Comparison of ENCODE assay signal across 1 cellular context in the genomic region with DNA sequence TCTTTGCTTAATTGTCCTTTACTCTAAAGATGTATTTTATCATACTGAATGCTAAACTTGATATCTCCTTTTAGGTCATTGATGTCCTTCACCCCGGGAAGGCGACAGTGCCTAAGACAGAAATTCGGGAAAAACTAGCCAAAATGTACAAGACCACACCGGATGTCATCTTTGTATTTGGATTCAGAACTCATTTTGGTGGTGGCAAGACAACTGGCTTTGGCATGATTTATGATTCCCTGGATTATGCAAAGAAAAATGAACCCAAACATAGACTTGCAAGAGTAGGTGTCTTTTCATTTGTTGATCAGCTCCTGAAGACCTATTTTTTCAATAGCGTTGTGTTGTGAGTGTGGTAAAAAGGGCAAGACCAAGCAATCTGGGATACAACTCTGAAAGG.
TF ChIP-seq lines count a peak whose summit lies in the region.

No MANE protein-coding gene starts in this region.

TF ChIP-seq in K562, 482 proteins besides CTCF, POLR2A, EP300 and RAD21 (continues in another document):
- peak; percentile 27 for TF ChIP-seq SMAD1 (IDR thresholded peaks at IDR 0.05; ENCODE audit: low read depth, low read length, partially characterized antibody)
- no peak for TF ChIP-seq STAG1 (CRISPR knock-in tag; IDR thresholded peaks at IDR 0.05; ENCODE audit: borderline replicate concordance)
- no peak for TF ChIP-seq CCNT2 (IDR thresholded peaks at IDR 0.05; ENCODE audit: borderline replicate concordance, extremely low read depth, insufficient read length, low read depth, low read length)
- TF ChIP-seq TRIM24 (IDR thresholded peaks at IDR 0.05) = no peak
- TF ChIP-seq, protein P1, sequence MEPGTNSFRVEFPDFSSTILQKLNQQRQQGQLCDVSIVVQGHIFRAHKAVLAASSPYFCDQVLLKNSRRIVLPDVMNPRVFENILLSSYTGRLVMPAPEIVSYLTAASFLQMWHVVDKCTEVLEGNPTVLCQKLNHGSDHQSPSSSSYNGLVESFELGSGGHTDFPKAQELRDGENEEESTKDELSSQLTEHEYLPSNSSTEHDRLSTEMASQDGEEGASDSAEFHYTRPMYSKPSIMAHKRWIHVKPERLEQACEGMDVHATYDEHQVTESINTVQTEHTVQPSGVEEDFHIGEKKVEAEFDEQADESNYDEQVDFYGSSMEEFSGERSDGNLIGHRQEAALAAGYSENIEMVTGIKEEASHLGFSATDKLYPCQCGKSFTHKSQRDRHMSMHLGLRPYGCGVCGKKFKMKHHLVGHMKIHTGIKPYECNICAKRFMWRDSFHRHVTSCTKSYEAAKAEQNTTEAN (CRISPR knock-in tag; IDR thresholded peaks at IDR 0.05) = 0 out of 2 replicates have a peak, but pooled peaks have one; percentile 46
- TF ChIP-seq ZNF232 (CRISPR knock-in tag; IDR thresholded peaks at IDR 0.05) = no peak
- no peak for TF ChIP-seq ZNF121 (CRISPR knock-in tag; conservative IDR thresholded peaks at IDR 0.05)
- no peak for TF ChIP-seq EZH2 (IDR thresholded peaks at IDR 0.05; ENCODE audit: borderline replicate concordance, low read depth, low read length)
- TF ChIP-seq TAF1 (IDR thresholded peaks at IDR 0.05; ENCODE audit: control insufficient read depth, extremely low read depth, insufficient read depth, low read length, severe bottlenecking) = no peak
- TF ChIP-seq ZNF174 (CRISPR knock-in tag; IDR thresholded peaks at IDR 0.05) = no peak
- no peak for TF ChIP-seq SLC30A9 (CRISPR knock-in tag; IDR thresholded peaks at IDR 0.05)
- no peak for TF ChIP-seq NR3C1 (CRISPR knock-in tag; IDR thresholded peaks at IDR 0.05)
- TF ChIP-seq ZNF436 (CRISPR knock-in tag; IDR thresholded peaks at IDR 0.05) = no peak
- TF ChIP-seq ZKSCAN3 (CRISPR knock-in tag; IDR thresholded peaks at IDR 0.05) = no peak
- TF ChIP-seq PHTF2 (CRISPR knock-in tag; IDR thresholded peaks at IDR 0.05) = no peak
- TF ChIP-seq, protein P2, sequence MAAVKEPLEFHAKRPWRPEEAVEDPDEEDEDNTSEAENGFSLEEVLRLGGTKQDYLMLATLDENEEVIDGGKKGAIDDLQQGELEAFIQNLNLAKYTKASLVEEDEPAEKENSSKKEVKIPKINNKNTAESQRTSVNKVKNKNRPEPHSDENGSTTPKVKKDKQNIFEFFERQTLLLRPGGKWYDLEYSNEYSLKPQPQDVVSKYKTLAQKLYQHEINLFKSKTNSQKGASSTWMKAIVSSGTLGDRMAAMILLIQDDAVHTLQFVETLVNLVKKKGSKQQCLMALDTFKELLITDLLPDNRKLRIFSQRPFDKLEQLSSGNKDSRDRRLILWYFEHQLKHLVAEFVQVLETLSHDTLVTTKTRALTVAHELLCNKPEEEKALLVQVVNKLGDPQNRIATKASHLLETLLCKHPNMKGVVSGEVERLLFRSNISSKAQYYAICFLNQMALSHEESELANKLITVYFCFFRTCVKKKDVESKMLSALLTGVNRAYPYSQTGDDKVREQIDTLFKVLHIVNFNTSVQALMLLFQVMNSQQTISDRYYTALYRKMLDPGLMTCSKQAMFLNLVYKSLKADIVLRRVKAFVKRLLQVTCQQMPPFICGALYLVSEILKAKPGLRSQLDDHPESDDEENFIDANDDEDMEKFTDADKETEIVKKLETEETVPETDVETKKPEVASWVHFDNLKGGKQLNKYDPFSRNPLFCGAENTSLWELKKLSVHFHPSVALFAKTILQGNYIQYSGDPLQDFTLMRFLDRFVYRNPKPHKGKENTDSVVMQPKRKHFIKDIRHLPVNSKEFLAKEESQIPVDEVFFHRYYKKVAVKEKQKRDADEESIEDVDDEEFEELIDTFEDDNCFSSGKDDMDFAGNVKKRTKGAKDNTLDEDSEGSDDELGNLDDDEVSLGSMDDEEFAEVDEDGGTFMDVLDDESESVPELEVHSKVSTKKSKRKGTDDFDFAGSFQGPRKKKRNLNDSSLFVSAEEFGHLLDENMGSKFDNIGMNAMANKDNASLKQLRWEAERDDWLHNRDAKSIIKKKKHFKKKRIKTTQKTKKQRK (IDR thresholded peaks at IDR 0.05; ENCODE audit: borderline replicate concordance, low read depth, low read length) = no peak
- no peak for TF ChIP-seq HDAC2 (IDR thresholded peaks at IDR 0.05)
- TF ChIP-seq ZNF263 (CRISPR knock-in tag; IDR thresholded peaks at IDR 0.05; ENCODE audit: borderline replicate concordance) = no peak
- no peak for TF ChIP-seq CTBP1 (IDR thresholded peaks at IDR 0.05; ENCODE audit: borderline replicate concordance)
- TF ChIP-seq, protein P3, sequence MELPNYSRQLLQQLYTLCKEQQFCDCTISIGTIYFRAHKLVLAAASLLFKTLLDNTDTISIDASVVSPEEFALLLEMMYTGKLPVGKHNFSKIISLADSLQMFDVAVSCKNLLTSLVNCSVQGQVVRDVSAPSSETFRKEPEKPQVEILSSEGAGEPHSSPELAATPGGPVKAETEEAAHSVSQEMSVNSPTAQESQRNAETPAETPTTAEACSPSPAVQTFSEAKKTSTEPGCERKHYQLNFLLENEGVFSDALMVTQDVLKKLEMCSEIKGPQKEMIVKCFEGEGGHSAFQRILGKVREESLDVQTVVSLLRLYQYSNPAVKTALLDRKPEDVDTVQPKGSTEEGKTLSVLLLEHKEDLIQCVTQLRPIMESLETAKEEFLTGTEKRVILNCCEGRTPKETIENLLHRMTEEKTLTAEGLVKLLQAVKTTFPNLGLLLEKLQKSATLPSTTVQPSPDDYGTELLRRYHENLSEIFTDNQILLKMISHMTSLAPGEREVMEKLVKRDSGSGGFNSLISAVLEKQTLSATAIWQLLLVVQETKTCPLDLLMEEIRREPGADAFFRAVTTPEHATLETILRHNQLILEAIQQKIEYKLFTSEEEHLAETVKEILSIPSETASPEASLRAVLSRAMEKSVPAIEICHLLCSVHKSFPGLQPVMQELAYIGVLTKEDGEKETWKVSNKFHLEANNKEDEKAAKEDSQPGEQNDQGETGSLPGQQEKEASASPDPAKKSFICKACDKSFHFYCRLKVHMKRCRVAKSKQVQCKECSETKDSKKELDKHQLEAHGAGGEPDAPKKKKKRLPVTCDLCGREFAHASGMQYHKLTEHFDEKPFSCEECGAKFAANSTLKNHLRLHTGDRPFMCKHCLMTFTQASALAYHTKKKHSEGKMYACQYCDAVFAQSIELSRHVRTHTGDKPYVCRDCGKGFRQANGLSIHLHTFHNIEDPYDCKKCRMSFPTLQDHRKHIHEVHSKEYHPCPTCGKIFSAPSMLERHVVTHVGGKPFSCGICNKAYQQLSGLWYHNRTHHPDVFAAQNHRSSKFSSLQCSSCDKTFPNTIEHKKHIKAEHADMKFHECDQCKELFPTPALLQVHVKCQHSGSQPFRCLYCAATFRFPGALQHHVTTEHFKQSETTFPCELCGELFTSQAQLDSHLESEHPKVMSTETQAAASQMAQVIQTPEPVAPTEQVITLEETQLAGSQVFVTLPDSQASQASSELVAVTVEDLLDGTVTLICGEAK (IDR thresholded peaks at IDR 0.05) = 0 out of 2 replicates have a peak, but pooled peaks have one; percentile 8
- TF ChIP-seq, protein P3 (CRISPR knock-in tag; IDR thresholded peaks at IDR 0.05) = no peak
- no peak for TF ChIP-seq DACH1 (IDR thresholded peaks at IDR 0.05; ENCODE audit: partially characterized antibody)
- no peak for TF ChIP-seq RAD51 (IDR thresholded peaks at IDR 0.05; ENCODE audit: borderline replicate concordance, low read depth)
- no peak for TF ChIP-seq NFE2L1 (tag; IDR thresholded peaks at IDR 0.05; ENCODE audit: borderline replicate concordance, low read depth)
- TF ChIP-seq E2F3 (CRISPR knock-in tag; IDR thresholded peaks at IDR 0.05) = no peak
- TF ChIP-seq, protein P4, sequence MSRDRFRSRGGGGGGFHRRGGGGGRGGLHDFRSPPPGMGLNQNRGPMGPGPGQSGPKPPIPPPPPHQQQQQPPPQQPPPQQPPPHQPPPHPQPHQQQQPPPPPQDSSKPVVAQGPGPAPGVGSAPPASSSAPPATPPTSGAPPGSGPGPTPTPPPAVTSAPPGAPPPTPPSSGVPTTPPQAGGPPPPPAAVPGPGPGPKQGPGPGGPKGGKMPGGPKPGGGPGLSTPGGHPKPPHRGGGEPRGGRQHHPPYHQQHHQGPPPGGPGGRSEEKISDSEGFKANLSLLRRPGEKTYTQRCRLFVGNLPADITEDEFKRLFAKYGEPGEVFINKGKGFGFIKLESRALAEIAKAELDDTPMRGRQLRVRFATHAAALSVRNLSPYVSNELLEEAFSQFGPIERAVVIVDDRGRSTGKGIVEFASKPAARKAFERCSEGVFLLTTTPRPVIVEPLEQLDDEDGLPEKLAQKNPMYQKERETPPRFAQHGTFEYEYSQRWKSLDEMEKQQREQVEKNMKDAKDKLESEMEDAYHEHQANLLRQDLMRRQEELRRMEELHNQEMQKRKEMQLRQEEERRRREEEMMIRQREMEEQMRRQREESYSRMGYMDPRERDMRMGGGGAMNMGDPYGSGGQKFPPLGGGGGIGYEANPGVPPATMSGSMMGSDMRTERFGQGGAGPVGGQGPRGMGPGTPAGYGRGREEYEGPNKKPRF (IDR thresholded peaks at IDR 0.05; ENCODE audit: low read depth, low read length) = no peak
- TF ChIP-seq NUFIP1 (IDR thresholded peaks at IDR 0.05; ENCODE audit: partially characterized antibody) = no peak
- TF ChIP-seq HDAC1 (IDR thresholded peaks at IDR 0.05) = no peak
- no peak for TF ChIP-seq ZNF584 (CRISPR knock-in tag; IDR thresholded peaks at IDR 0.05; ENCODE audit: low read depth)
- no peak for TF ChIP-seq ILK (tag; IDR thresholded peaks at IDR 0.05; ENCODE audit: borderline replicate concordance, low read depth)
- TF ChIP-seq HDAC6 (IDR thresholded peaks at IDR 0.05; ENCODE audit: low read depth, low read length) = no peak
- no peak for TF ChIP-seq ZNF175 (CRISPR knock-in tag; IDR thresholded peaks at IDR 0.05; ENCODE audit: low read depth)
- TF ChIP-seq, protein P5, sequence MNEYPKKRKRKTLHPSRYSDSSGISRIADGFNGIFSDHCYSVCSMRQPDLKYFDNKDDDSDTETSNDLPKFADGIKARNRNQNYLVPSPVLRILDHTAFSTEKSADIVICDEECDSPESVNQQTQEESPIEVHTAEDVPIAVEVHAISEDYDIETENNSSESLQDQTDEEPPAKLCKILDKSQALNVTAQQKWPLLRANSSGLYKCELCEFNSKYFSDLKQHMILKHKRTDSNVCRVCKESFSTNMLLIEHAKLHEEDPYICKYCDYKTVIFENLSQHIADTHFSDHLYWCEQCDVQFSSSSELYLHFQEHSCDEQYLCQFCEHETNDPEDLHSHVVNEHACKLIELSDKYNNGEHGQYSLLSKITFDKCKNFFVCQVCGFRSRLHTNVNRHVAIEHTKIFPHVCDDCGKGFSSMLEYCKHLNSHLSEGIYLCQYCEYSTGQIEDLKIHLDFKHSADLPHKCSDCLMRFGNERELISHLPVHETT (CRISPR knock-in tag; conservative IDR thresholded peaks at IDR 0.05 in 1 of 2, IDR thresholded peaks at IDR 0.05 in 1 of 2) = no peak
- no peak for TF ChIP-seq ATF1 (CRISPR knock-in tag; IDR thresholded peaks at IDR 0.05)
- TF ChIP-seq ATF1 (tag; IDR thresholded peaks at IDR 0.05) = no peak
- TF ChIP-seq SIRT6 (IDR thresholded peaks at IDR 0.05; ENCODE audit: low read depth, low read length) = no peak
- TF ChIP-seq ZNF239 (CRISPR knock-in tag; IDR thresholded peaks at IDR 0.05) = no peak
- TF ChIP-seq, protein P6, sequence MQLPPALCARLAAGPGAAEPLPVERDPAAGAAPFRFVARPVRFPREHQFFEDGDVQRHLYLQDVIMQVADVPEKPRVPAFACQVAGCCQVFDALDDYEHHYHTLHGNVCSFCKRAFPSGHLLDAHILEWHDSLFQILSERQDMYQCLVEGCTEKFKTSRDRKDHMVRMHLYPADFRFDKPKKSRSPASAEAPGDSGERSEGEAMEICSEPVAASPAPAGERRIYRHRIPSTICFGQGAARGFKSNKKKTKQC (CRISPR knock-in tag; IDR thresholded peaks at IDR 0.05) = no peak
- TF ChIP-seq SREBF1 (IDR thresholded peaks at IDR 0.05; ENCODE audit: borderline replicate concordance, low read depth, low read length) = no peak
- TF ChIP-seq GABPB1 (CRISPR knock-in tag; IDR thresholded peaks at IDR 0.05) = no peak
- TF ChIP-seq ZC3H8 (IDR thresholded peaks at IDR 0.05) = no peak
- no peak for TF ChIP-seq ZNF696 (CRISPR knock-in tag; conservative IDR thresholded peaks at IDR 0.05)
- TF ChIP-seq, protein P7, sequence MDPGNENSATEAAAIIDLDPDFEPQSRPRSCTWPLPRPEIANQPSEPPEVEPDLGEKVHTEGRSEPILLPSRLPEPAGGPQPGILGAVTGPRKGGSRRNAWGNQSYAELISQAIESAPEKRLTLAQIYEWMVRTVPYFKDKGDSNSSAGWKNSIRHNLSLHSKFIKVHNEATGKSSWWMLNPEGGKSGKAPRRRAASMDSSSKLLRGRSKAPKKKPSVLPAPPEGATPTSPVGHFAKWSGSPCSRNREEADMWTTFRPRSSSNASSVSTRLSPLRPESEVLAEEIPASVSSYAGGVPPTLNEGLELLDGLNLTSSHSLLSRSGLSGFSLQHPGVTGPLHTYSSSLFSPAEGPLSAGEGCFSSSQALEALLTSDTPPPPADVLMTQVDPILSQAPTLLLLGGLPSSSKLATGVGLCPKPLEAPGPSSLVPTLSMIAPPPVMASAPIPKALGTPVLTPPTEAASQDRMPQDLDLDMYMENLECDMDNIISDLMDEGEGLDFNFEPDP (CRISPR knock-in tag; IDR thresholded peaks at IDR 0.05) = no peak
- no peak for TF ChIP-seq TAL1 (IDR thresholded peaks at IDR 0.05)
- TF ChIP-seq, protein P8, sequence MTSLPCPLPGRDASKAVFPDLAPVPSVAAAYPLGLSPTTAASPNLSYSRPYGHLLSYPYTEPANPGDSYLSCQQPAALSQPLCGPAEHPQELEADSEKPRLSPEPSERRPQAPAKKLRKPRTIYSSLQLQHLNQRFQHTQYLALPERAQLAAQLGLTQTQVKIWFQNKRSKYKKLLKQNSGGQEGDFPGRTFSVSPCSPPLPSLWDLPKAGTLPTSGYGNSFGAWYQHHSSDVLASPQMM (CRISPR knock-in tag; IDR thresholded peaks at IDR 0.05) = no peak
- no peak for TF ChIP-seq NFYB (IDR thresholded peaks at IDR 0.05; ENCODE audit: extremely low read depth, insufficient read length)
- no peak for TF ChIP-seq SREBF2 (CRISPR knock-in tag; IDR thresholded peaks at IDR 0.05)
- TF ChIP-seq ZNF184 (CRISPR knock-in tag; IDR thresholded peaks at IDR 0.05) = no peak
